In the genomic region with DNA sequence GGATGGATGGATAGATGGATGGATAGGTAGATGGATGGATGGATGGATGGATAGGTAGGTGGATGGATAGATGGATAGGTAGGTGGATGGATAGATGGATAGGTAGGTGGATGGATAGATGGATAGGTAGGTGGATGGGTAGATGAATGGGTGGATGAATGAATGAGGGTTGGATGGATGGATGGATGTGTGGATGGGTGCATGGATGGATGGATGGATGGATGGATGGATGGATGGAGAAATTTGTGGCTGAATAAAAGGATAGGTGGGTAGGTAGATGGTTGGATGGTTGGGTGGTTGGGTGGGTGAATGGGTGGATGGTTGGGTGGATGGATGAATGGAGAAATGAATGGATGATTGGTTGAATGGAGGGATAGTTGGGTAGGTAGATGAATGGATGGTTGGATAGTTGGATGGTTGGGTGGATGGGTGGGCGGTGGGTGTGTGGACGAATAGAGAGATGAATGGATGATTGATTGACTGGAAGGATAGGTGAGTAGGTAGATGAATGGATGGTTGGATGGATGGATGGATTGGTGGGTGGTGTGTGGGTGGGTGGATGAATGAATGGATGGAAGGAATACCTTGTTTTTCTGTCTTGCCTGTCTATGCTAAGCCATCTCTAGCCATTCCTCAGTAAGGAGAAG, we compare ENCODE assay signal across 1 cellular context.
TF ChIP-seq lines count a peak whose summit lies in the region.

No MANE protein-coding gene starts in this region.

TF ChIP-seq in H1, 55 proteins besides CTCF, POLR2A, EP300 and RAD21 (continued from another document):
- TF ChIP-seq, protein P1, sequence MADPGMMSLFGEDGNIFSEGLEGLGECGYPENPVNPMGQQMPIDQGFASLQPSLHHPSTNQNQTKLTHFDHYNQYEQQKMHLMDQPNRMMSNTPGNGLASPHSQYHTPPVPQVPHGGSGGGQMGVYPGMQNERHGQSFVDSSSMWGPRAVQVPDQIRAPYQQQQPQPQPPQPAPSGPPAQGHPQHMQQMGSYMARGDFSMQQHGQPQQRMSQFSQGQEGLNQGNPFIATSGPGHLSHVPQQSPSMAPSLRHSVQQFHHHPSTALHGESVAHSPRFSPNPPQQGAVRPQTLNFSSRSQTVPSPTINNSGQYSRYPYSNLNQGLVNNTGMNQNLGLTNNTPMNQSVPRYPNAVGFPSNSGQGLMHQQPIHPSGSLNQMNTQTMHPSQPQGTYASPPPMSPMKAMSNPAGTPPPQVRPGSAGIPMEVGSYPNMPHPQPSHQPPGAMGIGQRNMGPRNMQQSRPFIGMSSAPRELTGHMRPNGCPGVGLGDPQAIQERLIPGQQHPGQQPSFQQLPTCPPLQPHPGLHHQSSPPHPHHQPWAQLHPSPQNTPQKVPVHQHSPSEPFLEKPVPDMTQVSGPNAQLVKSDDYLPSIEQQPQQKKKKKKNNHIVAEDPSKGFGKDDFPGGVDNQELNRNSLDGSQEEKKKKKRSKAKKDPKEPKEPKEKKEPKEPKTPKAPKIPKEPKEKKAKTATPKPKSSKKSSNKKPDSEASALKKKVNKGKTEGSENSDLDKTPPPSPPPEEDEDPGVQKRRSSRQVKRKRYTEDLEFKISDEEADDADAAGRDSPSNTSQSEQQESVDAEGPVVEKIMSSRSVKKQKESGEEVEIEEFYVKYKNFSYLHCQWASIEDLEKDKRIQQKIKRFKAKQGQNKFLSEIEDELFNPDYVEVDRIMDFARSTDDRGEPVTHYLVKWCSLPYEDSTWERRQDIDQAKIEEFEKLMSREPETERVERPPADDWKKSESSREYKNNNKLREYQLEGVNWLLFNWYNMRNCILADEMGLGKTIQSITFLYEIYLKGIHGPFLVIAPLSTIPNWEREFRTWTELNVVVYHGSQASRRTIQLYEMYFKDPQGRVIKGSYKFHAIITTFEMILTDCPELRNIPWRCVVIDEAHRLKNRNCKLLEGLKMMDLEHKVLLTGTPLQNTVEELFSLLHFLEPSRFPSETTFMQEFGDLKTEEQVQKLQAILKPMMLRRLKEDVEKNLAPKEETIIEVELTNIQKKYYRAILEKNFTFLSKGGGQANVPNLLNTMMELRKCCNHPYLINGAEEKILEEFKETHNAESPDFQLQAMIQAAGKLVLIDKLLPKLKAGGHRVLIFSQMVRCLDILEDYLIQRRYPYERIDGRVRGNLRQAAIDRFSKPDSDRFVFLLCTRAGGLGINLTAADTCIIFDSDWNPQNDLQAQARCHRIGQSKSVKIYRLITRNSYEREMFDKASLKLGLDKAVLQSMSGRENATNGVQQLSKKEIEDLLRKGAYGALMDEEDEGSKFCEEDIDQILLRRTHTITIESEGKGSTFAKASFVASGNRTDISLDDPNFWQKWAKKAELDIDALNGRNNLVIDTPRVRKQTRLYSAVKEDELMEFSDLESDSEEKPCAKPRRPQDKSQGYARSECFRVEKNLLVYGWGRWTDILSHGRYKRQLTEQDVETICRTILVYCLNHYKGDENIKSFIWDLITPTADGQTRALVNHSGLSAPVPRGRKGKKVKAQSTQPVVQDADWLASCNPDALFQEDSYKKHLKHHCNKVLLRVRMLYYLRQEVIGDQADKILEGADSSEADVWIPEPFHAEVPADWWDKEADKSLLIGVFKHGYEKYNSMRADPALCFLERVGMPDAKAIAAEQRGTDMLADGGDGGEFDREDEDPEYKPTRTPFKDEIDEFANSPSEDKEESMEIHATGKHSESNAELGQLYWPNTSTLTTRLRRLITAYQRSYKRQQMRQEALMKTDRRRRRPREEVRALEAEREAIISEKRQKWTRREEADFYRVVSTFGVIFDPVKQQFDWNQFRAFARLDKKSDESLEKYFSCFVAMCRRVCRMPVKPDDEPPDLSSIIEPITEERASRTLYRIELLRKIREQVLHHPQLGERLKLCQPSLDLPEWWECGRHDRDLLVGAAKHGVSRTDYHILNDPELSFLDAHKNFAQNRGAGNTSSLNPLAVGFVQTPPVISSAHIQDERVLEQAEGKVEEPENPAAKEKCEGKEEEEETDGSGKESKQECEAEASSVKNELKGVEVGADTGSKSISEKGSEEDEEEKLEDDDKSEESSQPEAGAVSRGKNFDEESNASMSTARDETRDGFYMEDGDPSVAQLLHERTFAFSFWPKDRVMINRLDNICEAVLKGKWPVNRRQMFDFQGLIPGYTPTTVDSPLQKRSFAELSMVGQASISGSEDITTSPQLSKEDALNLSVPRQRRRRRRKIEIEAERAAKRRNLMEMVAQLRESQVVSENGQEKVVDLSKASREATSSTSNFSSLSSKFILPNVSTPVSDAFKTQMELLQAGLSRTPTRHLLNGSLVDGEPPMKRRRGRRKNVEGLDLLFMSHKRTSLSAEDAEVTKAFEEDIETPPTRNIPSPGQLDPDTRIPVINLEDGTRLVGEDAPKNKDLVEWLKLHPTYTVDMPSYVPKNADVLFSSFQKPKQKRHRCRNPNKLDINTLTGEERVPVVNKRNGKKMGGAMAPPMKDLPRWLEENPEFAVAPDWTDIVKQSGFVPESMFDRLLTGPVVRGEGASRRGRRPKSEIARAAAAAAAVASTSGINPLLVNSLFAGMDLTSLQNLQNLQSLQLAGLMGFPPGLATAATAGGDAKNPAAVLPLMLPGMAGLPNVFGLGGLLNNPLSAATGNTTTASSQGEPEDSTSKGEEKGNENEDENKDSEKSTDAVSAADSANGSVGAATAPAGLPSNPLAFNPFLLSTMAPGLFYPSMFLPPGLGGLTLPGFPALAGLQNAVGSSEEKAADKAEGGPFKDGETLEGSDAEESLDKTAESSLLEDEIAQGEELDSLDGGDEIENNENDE (IDR thresholded peaks at IDR 0.05; ENCODE audit: insufficient replicate concordance, low read length), result no peak
